12 cellular contexts compared by ENCODE assay signal in the genomic region with DNA sequence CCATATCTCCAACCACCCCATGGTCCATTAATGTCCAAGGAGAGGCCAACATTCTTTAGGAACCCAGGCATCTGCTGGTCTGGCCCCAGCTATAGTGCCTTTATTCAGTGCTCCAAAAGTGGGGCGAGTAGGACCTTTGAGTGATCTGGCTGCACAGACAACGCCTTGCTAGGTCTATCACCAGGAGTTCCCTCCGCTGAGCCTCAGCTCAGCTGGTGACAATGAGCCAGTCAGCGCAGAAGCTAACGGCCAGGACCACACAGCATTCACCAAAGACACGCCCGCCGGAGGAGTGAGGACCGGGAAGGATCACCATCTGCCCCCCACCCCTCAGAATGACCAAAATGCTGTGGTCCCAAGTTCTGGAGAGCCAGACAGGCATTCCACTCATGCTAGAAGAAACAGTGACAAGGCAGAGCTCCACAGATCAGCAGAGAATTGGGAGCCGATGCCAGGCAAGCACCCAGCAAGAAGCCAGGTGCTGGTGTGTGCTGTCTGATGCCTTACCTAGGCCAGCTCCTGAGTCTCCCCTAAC. TPM values are rescaled to one million over a fixed set of nuclear protein-coding genes. Genes with fewer than 3 reads are reported as not detected.
DNase-seq lines count a peak whose midpoint lies in the region; ATAC-seq and TF ChIP-seq lines count a peak whose summit lies in the region.
"Had no signal": no experiment of that assay in that cellular context is flagged by ENCODE, and none has a peak within 500 bp of the region (broad histone marks: within the 10 kb centered on the region; RNA-seq: fewer than 3 reads in every experiment).

No MANE protein-coding gene starts in this region.

- peaks cover 0 to 16% of the 10 kb centered on the region in 2 donors for H3K36me3 Mint-ChIP-seq in activated naive CD4-positive, alpha-beta T cell treated with anti-CD3 and anti-CD28 coated beads, Interleukin-2, amount 50 U/mL, for 72 hours
- peaks cover 14% of the 10 kb centered on the region for H3K36me3 Mint-ChIP-seq in activated naive CD8-positive, alpha-beta T cell treated with anti-CD3 and anti-CD28 coated beads for 36 hours

- H3K27me3 Mint-ChIP-seq in activated naive CD8-positive, alpha-beta T cell treated with anti-CD3 and anti-CD28 coated beads for 36 hours, result no peaks in the 10 kb centered on the region

- no peak for TF ChIP-seq EP300 in upper lobe of left lung (IDR thresholded peaks at IDR 0.05)

- peaks cover 0 to 3% (median 1%) of the 10 kb centered on the region in 4 donors for H3K36me3 ChIP-seq in upper lobe of left lung
- H3K36me3 ChIP-seq: BE2C had no signal

- TF ChIP-seq CTCF in upper lobe of left lung (IDR thresholded peaks at IDR 0.05), result no peak

- in situ Hi-C loops in ACHN (cut with HindIII; ENCODE audit: low pct_ligation_motif_present, low pct_unique_long_range_greater_than_20kb, low sequenced_read_pairs), result no loop called here

- ATAC-seq in activated naive CD4-positive, alpha-beta T cell treated with anti-CD3 and anti-CD28 coated beads, Interleukin-2, amount 50 U/mL, for 72 hours, result no peak
- no peak for ATAC-seq in upper lobe of left lung (ENCODE audit: low FRiP score in 2 of 2)

- no peak overlapping the region for H3K4me3 ChIP-seq in upper lobe of left lung
- H3K4me3 ChIP-seq: coronary artery, testis had no signal

- peak overlapping the region; percentile 45 to 96 (median 76) for H3K27ac ChIP-seq in upper lobe of left lung

- H3K27me3 ChIP-seq in upper lobe of left lung, result no peaks in the 10 kb centered on the region
- H3K27me3 ChIP-seq: BE2C, testis had no signal

- WGBS in upper lobe of left lung, 2 donors, result 95 to 100% methylated on average over 2 to 10 of the region's 10 CpGs

- no peak for DNase-seq in activated naive CD4-positive, alpha-beta T cell treated with anti-CD3 and anti-CD28 coated beads, Interleukin-2, amount 50 U/mL, for 72 hours (ENCODE audit: low spot score in 2 of 2)
- no peak for DNase-seq in activated naive CD4-positive, alpha-beta T cell treated with anti-CD3 and anti-CD28 coated beads, Interleukin-2, amount 50 U/mL, for 16 hours
- DNase-seq in activated naive CD8-positive, alpha-beta T cell treated with anti-CD3 and anti-CD28 coated beads for 36 hours, result no peak
- DNase-seq in mesenteric fat pad (ENCODE audit: low spot score) (peak; percentile 82), upper lobe of left lung (no peak), AG08396 (ENCODE audit: low spot score) (no peak), glomerular visceral epithelial cell (ENCODE audit: extremely low spot score) (no peak), ACHN (no peak)
- DNase-seq: NCI-H82, testis had no signal

- no peaks in the 10 kb centered on the region for H3K9me3 ChIP-seq in upper lobe of left lung
- H3K9me3 ChIP-seq: BE2C, testis had no signal

- TF ChIP-seq POLR2A in upper lobe of left lung (IDR thresholded peaks at IDR 0.05), result no peak

- peaks cover 80 to 92% (median 89%) of the 10 kb centered on the region in 4 donors for H3K4me1 ChIP-seq in upper lobe of left lung

- H3K4me3 Mint-ChIP-seq in activated naive CD8-positive, alpha-beta T cell treated with anti-CD3 and anti-CD28 coated beads for 36 hours, result no peak overlapping the region

- H3K4me1 Mint-ChIP-seq in activated naive CD8-positive, alpha-beta T cell treated with anti-CD3 and anti-CD28 coated beads for 36 hours, result peaks cover 80% of the 10 kb centered on the region

- no peaks in the 10 kb centered on the region for H3K9me3 Mint-ChIP-seq in activated naive CD4-positive, alpha-beta T cell treated with anti-CD3 and anti-CD28 coated beads, Interleukin-2, amount 50 U/mL, for 72 hours
- H3K9me3 Mint-ChIP-seq in activated naive CD8-positive, alpha-beta T cell treated with anti-CD3 and anti-CD28 coated beads for 36 hours, result no peaks in the 10 kb centered on the region

- H3K27ac Mint-ChIP-seq in activated naive CD4-positive, alpha-beta T cell treated with anti-CD3 and anti-CD28 coated beads, Interleukin-2, amount 50 U/mL, for 72 hours, result peak overlapping the region; percentile 3 to 29
- H3K27ac Mint-ChIP-seq in activated naive CD8-positive, alpha-beta T cell treated with anti-CD3 and anti-CD28 coated beads for 36 hours, result peak overlapping the region; percentile 55

RNA-seq across cellular contexts. Expression of a gene that starts 19.0 kb away (rescaled TPM):
- total RNA-seq in activated naive CD4-positive, alpha-beta T cell treated with anti-CD3 and anti-CD28 coated beads, Interleukin-2, amount 50 U/mL, for 72 hours, result 10 to 100 TPM; 55.9 to 82.2 TPM
- total RNA-seq in activated naive CD8-positive, alpha-beta T cell treated with anti-CD3 and anti-CD28 coated beads for 36 hours, result 10 to 100 TPM; 39.4 to 44.1 TPM
- 82.0 TPM for total RNA-seq in mesenteric fat pad
- 100 to 1,000 TPM in 1 of 6 donors, 10 to 100 TPM in 5; 31.5 to 103 (median 64.2) TPM for total RNA-seq in upper lobe of left lung

RNA-seq across cellular contexts. Expression of a gene that starts 33.9 kb away (rescaled TPM):
- total RNA-seq in activated naive CD4-positive, alpha-beta T cell treated with anti-CD3 and anti-CD28 coated beads, Interleukin-2, amount 50 U/mL, for 72 hours, result not detected
- total RNA-seq in activated naive CD8-positive, alpha-beta T cell treated with anti-CD3 and anti-CD28 coated beads for 36 hours, result not detected
- total RNA-seq in mesenteric fat pad (not detected), upper lobe of left lung (under 1 TPM in 1 of 6 donors, not detected in 5; 0.09 TPM)
